Comparison of ENCODE assay signal across 9 cellular contexts in genomic region chr1:169367096-169367685, GRCh38. TPM values are rescaled to one million over a fixed set of nuclear protein-coding genes. Genes with fewer than 3 reads are reported as not detected.
A peak's percentile ranks its signal among the peaks of the same experiment; 100 is the strongest.
DNase-seq lines count a peak whose midpoint lies in the region; TF ChIP-seq lines count a peak whose summit lies in the region.
"Had no signal": no experiment of that assay in that cellular context is flagged by ENCODE, and none has a peak within 500 bp of the region (broad histone marks: within the 10 kb centered on the region; RNA-seq: fewer than 3 reads in every experiment).

No MANE protein-coding gene starts in this region.

- TF ChIP-seq CTCF in C4-2B (conservative IDR thresholded peaks at IDR 0.05), result no peak
- no peak for TF ChIP-seq CTCF in neural progenitor cell (IDR thresholded peaks at IDR 0.05)
- TF ChIP-seq CTCF in chondrocyte (IDR thresholded peaks at IDR 0.05), result no peak

- no peaks in the 10 kb centered on the region for H4K20me1 ChIP-seq in neural progenitor cell (ENCODE audit: low read depth)

- no peaks in the 10 kb centered on the region for H3K27me3 ChIP-seq in MG63
- H3K27me3 ChIP-seq in effector memory CD4-positive, alpha-beta T cell (replicated peaks; ENCODE audit: control insufficient read depth, insufficient read depth, low read length, poor library complexity, severe bottlenecking), result no peaks in the 10 kb centered on the region
- H3K27me3 ChIP-seq in neural progenitor cell, result no peaks in the 10 kb centered on the region

- H3K27ac Mint-ChIP-seq in neural progenitor cell, result no peak overlapping the region
- H3K27ac Mint-ChIP-seq in chondrocyte (ENCODE audit: unreplicated experiment), result no peak overlapping the region
- H3K27ac Mint-ChIP-seq: effector memory CD8-positive, alpha-beta T cell had no signal

- peaks cover 39% of the 10 kb centered on the region for H3K79me2 ChIP-seq in neural progenitor cell (ENCODE audit: low read depth)

- H3K9me3 ChIP-seq in MG63, result peaks cover 15% of the 10 kb centered on the region
- no peaks in the 10 kb centered on the region for H3K9me3 ChIP-seq in effector memory CD4-positive, alpha-beta T cell (ENCODE audit: control insufficient read depth, low read length)
- no peaks in the 10 kb centered on the region for H3K9me3 ChIP-seq in neural progenitor cell (ENCODE audit: low read depth)

- DNase-seq in MG63, result no peak
- DNase-seq in effector memory CD4-positive, alpha-beta T cell, result no peak
- DNase-seq in neural progenitor cell (ENCODE audit: low spot score), result peak; percentile 2
- no peak for DNase-seq in stimulated activated CD4-positive, alpha-beta T cell treated with anti-CD3 and anti-CD28 coated beads, Interleukin-15, amount 100 ng/mL, for 24 hours
- no peak for DNase-seq in T1000 (lab: John Stamatoyannopoulos, UW)
- DNase-seq in chondrocyte (ENCODE audit: low spot score), result no peak
- no peak for DNase-seq in NCI-H774 (lab: John Stamatoyannopoulos, UW)

- H3K36me3 Mint-ChIP-seq in neural progenitor cell (peaks cover 7% of the 10 kb centered on the region), chondrocyte (ENCODE audit: low read depth) (peaks cover 10% of the 10 kb centered on the region)

- H3K9me3 Mint-ChIP-seq in neural progenitor cell (peaks cover 2% of the 10 kb centered on the region), chondrocyte (ENCODE audit: low read depth) (peaks cover 3% of the 10 kb centered on the region)
- H3K9me3 Mint-ChIP-seq: effector memory CD8-positive, alpha-beta T cell had no signal

- H3K4me3 Mint-ChIP-seq in neural progenitor cell, result no peak overlapping the region
- no peak overlapping the region for H3K4me3 Mint-ChIP-seq in chondrocyte (ENCODE audit: unreplicated experiment)
- H3K4me3 Mint-ChIP-seq: effector memory CD8-positive, alpha-beta T cell had no signal

- peaks cover 5% of the 10 kb centered on the region for H3K4me1 Mint-ChIP-seq in neural progenitor cell
- peaks cover 38% of the 10 kb centered on the region for H3K4me1 Mint-ChIP-seq in chondrocyte (ENCODE audit: low read depth)

- peak overlapping the region; percentile 94 for H2AFZ ChIP-seq in neural progenitor cell (replicated peaks)

- H3K9ac ChIP-seq in neural progenitor cell, result peak overlapping the region; percentile 36

- peak overlapping the region; percentile 82 for H3K4me2 ChIP-seq in neural progenitor cell

- H3K27me3 Mint-ChIP-seq in neural progenitor cell (ENCODE audit: insufficient read depth, low read depth) (no peaks in the 10 kb centered on the region), chondrocyte (ENCODE audit: low read depth) (no peaks in the 10 kb centered on the region)
- H3K27me3 Mint-ChIP-seq: effector memory CD8-positive, alpha-beta T cell had no signal

- H3F3A ChIP-seq in neural progenitor cell (ENCODE audit: low read depth), result peaks cover 8% of the 10 kb centered on the region

- H3K36me3 ChIP-seq in MG63, result peaks cover 32% of the 10 kb centered on the region
- H3K36me3 ChIP-seq in effector memory CD4-positive, alpha-beta T cell (ENCODE audit: control insufficient read depth, insufficient read depth, low read length), result peaks cover 5% of the 10 kb centered on the region
- H3K36me3 ChIP-seq in neural progenitor cell, result no peaks in the 10 kb centered on the region

- H3K4me3 ChIP-seq in MG63, result peak overlapping the region; percentile 91
- H3K4me3 ChIP-seq in effector memory CD4-positive, alpha-beta T cell (ENCODE audit: insufficient read depth, low read depth, low read length, poor library complexity, severe bottlenecking), result peak overlapping the region; percentile 80
- peak overlapping the region; percentile 79 for H3K4me3 ChIP-seq in neural progenitor cell

- H3K4me1 ChIP-seq in effector memory CD4-positive, alpha-beta T cell (ENCODE audit: control insufficient read depth, insufficient read depth, low read length, poor library complexity, severe bottlenecking), result peaks cover 9% of the 10 kb centered on the region
- peaks cover 7% of the 10 kb centered on the region for H3K4me1 ChIP-seq in neural progenitor cell

- H3K27ac ChIP-seq in C4-2B (peak overlapping the region; percentile 85), neural progenitor cell (no peak overlapping the region)
- H3K27ac ChIP-seq in effector memory CD4-positive, alpha-beta T cell (ENCODE audit: insufficient read depth, low read length, poor library complexity, severe bottlenecking), result peak overlapping the region; percentile 94

RNA-seq across cellular contexts. Expression of gene NME7, which starts 0.4 kb away (rescaled TPM):
- total RNA-seq in MG63 (2014; rRNA removed; shearing (Covaris generic); ENCODE audit: low replicate concordance), result 10.0 and 18.6 TPM in 2 replicates
- total RNA-seq in neural progenitor cell (ENCODE audit: low replicate concordance) (23.5 and 60.6 TPM in 2 replicates), chondrocyte (13.9 to 23.5 TPM (median 14.7 TPM) in 3 replicates)

RNA-seq across cellular contexts. Expression of gene BLZF1, which starts 0.8 kb away (rescaled TPM):
- total RNA-seq in MG63 (2014; rRNA removed; shearing (Covaris generic); ENCODE audit: low replicate concordance), result 33.2 and 36.4 TPM in 2 replicates
- total RNA-seq in neural progenitor cell (ENCODE audit: low replicate concordance) (14.5 and 25.2 TPM in 2 replicates), chondrocyte (26.4 to 35.8 TPM (median 30.0 TPM) in 3 replicates)
